Comparison of ENCODE assay signal across 28 cellular contexts in the genomic region with DNA sequence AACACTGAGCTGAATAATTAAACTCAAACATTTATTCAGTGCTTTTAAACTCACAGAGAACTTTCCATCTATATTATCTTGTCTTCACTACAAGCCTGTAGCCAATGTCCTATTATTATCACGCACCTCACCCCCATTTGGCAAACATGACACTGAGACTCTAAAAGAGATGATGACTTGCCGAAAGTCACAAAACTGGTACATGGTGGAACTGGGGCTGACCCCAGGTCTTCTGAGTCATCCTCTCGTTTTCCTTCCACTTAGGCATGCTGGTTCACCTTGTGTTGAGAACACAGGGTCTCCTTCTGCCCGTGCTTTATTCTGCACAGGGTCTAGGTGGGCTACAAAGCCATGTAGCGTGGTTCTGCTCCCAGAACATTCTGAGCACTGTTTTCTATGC.
"Had no signal": no experiment of that assay in that cellular context is flagged by ENCODE, and none has a peak within 500 bp of the region (broad histone marks: within the 10 kb centered on the region; RNA-seq: fewer than 3 reads in every experiment).

No MANE protein-coding gene starts in this region.

- H3K36me3 Mint-ChIP-seq: activated CD8-positive, alpha-beta memory T cell treated with anti-CD3 and anti-CD28 coated beads, Interleukin-2, amount 10 ng/mL, durations not matched to agents 7 days and 5 days; activated naive CD8-positive, alpha-beta T cell; WTC11 had no signal

- H3K27ac Mint-ChIP-seq: activated CD4-positive, alpha-beta T cell treated with anti-CD3 and anti-CD28 coated beads, Interleukin-2, amount 10 ng/mL, durations not matched to agents 24 days and 14 days; activated CD8-positive, alpha-beta memory T cell treated with anti-CD3 and anti-CD28 coated beads, Interleukin-2, amount 10 ng/mL, durations not matched to agents 7 days and 5 days; activated naive CD4-positive, alpha-beta T cell treated with anti-CD3 and anti-CD28 coated beads for 36 hours; activated naive CD8-positive, alpha-beta T cell; activated T-cell treated with anti-CD3 and anti-CD28 coated beads, Interleukin-2, amount 50 U/mL, for 24 hours; activated T-helper 1 cell treated with anti-CD3 and anti-CD28 coated beads, Interleukin-12 subunit alpha, Interleukin-12 subunit beta, Interleukin-2, Interleukin-4 antibody, amounts not matched to agents 30 ng/mL and 10 ng/mL and 1 ng/mL, durations not matched to agents 14 hours and 24 hours and 36 hours; T-helper 2 cell treated with Interferon-gamma antibody and Interleukin-4, amounts not matched to agents 5 μg/mL and 100 μg/mL, for 36 hours; WTC11 had no signal

- FAIRE-seq: colon had no signal

- H3K4me3 Mint-ChIP-seq: activated CD4-positive, alpha-beta T cell treated with anti-CD3 and anti-CD28 coated beads, Interleukin-2, amount 10 ng/mL, durations not matched to agents 24 days and 14 days; activated CD8-positive, alpha-beta memory T cell treated with anti-CD3 and anti-CD28 coated beads, Interleukin-2, amount 10 ng/mL, durations not matched to agents 7 days and 5 days; activated naive CD4-positive, alpha-beta T cell treated with anti-CD3 and anti-CD28 coated beads for 36 hours; activated naive CD8-positive, alpha-beta T cell; activated T-cell treated with anti-CD3 and anti-CD28 coated beads, Interleukin-2, amount 50 U/mL, for 24 hours; activated T-helper 1 cell treated with anti-CD3 and anti-CD28 coated beads, Interleukin-12 subunit alpha, Interleukin-12 subunit beta, Interleukin-2, Interleukin-4 antibody, amounts not matched to agents 30 ng/mL and 10 ng/mL and 1 ng/mL, durations not matched to agents 14 hours and 24 hours and 36 hours; T-helper 2 cell treated with Interferon-gamma antibody and Interleukin-4, amounts not matched to agents 5 μg/mL and 100 μg/mL, for 36 hours; WTC11 had no signal

- H3K9me3 Mint-ChIP-seq: activated CD4-positive, alpha-beta T cell treated with anti-CD3 and anti-CD28 coated beads, Interleukin-2, amount 10 ng/mL, durations not matched to agents 24 days and 14 days; activated naive CD4-positive, alpha-beta T cell treated with anti-CD3 and anti-CD28 coated beads for 36 hours; activated T-cell treated with anti-CD3 and anti-CD28 coated beads, Interleukin-2, amount 50 U/mL, for 24 hours; activated T-helper 1 cell treated with anti-CD3 and anti-CD28 coated beads, Interleukin-12 subunit alpha, Interleukin-12 subunit beta, Interleukin-2, Interleukin-4 antibody, amounts not matched to agents 30 ng/mL and 10 ng/mL and 1 ng/mL, durations not matched to agents 14 hours and 24 hours and 36 hours; T-helper 2 cell treated with Interferon-gamma antibody and Interleukin-4, amounts not matched to agents 5 μg/mL and 100 μg/mL, for 36 hours; WTC11 had no signal

- DNase-seq: activated CD4-positive, alpha-beta T cell treated with anti-CD3 and anti-CD28 coated beads, Interleukin-2, amount 50 U/mL, for 48 hours; activated CD4-positive, CD25-positive, alpha-beta regulatory T cell treated with anti-CD3 and anti-CD28 coated beads, Interleukin-2, amount 50 U/mL, for 72 hours; activated CD8-positive, alpha-beta memory T cell treated with anti-CD3 and anti-CD28 coated beads, Interleukin-2, amount 10 ng/mL, durations not matched to agents 7 days and 5 days; activated gamma-delta T cell; activated naive CD4-positive, alpha-beta T cell treated with anti-CD3 and anti-CD28 coated beads for 36 hours; activated T-cell treated with anti-CD3 and anti-CD28 coated beads, Interleukin-2, amount 50 U/mL, for 24 hours; adrenal gland; cerebellar nuclear complex; Karpas-422; MM.1S; NCI-H1105; NCI-H1436; NCI-H1694 treated with DMSO at 0.1 percent for 48 hours; NCI-H2029 treated with DMSO at 0.1 percent for 48 hours; NCI-H345; NCI-H510A; NCI-H69; Right ventricle myocardium superior; SJCRH30; SK-N-SH; SW 1271 had no signal

- ATAC-seq: activated CD8-positive, alpha-beta memory T cell treated with anti-CD3 and anti-CD28 coated beads, Interleukin-2, amount 10 ng/mL, durations not matched to agents 7 days and 5 days; Panc1; WTC11 had no signal
